15 cellular contexts compared by ENCODE assay signal in genomic region chr18:79884296-79884962, GRCh38.
"Had no signal": no experiment of that assay in that cellular context is flagged by ENCODE, and none has a peak within 500 bp of the region (broad histone marks: within the 10 kb centered on the region; RNA-seq: fewer than 3 reads in every experiment).

No MANE protein-coding gene starts in this region.

- H3K9ac ChIP-seq: parathyroid adenoma had no signal

- ATAC-seq: activated naive CD8-positive, alpha-beta T cell treated with anti-CD3 and anti-CD28 coated beads, Interleukin-2, amount 50 U/mL, for 24 hours had no signal

- DNase-seq: activated naive CD4-positive, alpha-beta T cell treated with Interleukin-2 at 50 U/mL for 16 hours; activated naive CD8-positive, alpha-beta T cell treated with anti-CD3 and anti-CD28 coated beads, Interleukin-2, amount 50 U/mL, for 24 hours; anterior cingulate cortex; brain microvascular endothelial cell; central memory CD4-positive, alpha-beta T cell; colonic mucosa; kidney glomerular epithelial cell; left ventricle myocardium inferior; mesenchymal stem cell; stimulated activated CD4-positive, alpha-beta T cell treated with anti-CD3 and anti-CD28 coated beads, Interleukin-12 subunit alpha, Interleukin-12 subunit beta, amount 100 ng/mL, for 4 hours; stimulated activated CD4-positive, alpha-beta T cell treated with anti-CD3 and anti-CD28 coated beads, Interleukin-1b, Interleukin-23, amount 100 ng/mL, for 48 hours; stimulated activated naive CD4-positive, alpha-beta T cell treated with Interleukin-2 at 50 U/mL for 16 hours; trophoblast cell had no signal

- H3K9me3 ChIP-seq: colonic mucosa had no signal

- H3K27me3 ChIP-seq: brain microvascular endothelial cell, colonic mucosa, SJSA1 had no signal

- H3K27ac ChIP-seq: brain microvascular endothelial cell, colonic mucosa, left ventricle myocardium inferior, parathyroid adenoma, SJSA1 had no signal

- H3K4me3 ChIP-seq: colonic mucosa, left ventricle myocardium inferior, SJSA1 had no signal

- H3K4me1 ChIP-seq: colonic mucosa, left ventricle myocardium inferior, parathyroid adenoma, SJSA1 had no signal

- H3K36me3 ChIP-seq: brain microvascular endothelial cell, colonic mucosa, left ventricle myocardium inferior, SJSA1 had no signal
